Comparison of ENCODE assay signal across 1 cellular context in the genomic region with DNA sequence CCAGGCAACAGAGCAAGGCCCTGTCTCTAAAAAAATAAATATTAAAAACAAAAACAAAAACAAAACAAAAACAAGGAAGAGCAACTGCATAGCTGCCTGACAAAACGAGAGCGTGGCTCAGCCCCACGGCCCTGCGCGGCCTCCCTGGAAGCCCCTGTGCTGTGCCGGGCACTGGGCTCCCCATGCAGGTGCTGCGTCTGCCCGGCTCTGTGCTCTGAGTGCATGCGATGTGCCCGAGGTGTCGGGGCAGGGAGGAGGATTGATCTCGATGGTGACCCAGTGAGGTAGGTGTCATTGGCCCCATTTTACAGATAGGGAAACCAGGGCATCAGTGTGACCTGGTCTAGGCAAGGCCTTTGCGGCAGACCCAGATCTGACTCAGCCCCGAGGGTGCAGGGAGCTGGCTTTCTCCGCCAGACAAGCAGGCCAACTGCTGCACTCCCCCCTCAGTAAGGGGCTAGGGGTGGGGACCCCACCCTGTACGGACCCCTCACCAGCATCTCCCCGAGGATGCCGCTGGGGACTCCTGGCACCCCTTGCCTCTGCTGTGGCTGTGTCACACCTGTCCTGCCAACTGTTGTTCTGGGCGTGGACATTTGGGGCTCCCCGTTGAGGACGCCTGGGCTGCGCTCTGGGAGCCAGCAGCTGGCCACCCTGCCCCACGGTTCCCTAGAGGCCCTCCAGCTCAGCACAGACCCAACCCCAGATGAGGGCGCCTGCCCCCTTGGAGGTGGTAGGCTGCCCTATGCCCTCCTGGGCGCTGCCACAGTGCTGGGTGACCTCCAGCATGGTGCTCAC.
TF ChIP-seq lines count a peak whose summit lies in the region.

No MANE protein-coding gene starts in this region.

TF ChIP-seq in K562, 482 proteins besides CTCF, POLR2A, EP300 and RAD21:
- no peak for TF ChIP-seq JUN (IDR thresholded peaks at IDR 0.05; ENCODE audit: borderline replicate concordance, low read depth, low read length)
- no peak for TF ChIP-seq JUN (CRISPR knock-in tag; IDR thresholded peaks at IDR 0.05; ENCODE audit: borderline replicate concordance)
- TF ChIP-seq SAFB2 (IDR thresholded peaks at IDR 0.05; ENCODE audit: borderline replicate concordance, low read depth, low read length, severe bottlenecking) = no peak
- no peak for TF ChIP-seq ZKSCAN3 (CRISPR knock-in tag; IDR thresholded peaks at IDR 0.05)
- TF ChIP-seq ZBTB8A (IDR thresholded peaks at IDR 0.05; ENCODE audit: partially characterized antibody) = no peak
